Comparison of ENCODE assay signal across 8 cellular contexts in the genomic region with DNA sequence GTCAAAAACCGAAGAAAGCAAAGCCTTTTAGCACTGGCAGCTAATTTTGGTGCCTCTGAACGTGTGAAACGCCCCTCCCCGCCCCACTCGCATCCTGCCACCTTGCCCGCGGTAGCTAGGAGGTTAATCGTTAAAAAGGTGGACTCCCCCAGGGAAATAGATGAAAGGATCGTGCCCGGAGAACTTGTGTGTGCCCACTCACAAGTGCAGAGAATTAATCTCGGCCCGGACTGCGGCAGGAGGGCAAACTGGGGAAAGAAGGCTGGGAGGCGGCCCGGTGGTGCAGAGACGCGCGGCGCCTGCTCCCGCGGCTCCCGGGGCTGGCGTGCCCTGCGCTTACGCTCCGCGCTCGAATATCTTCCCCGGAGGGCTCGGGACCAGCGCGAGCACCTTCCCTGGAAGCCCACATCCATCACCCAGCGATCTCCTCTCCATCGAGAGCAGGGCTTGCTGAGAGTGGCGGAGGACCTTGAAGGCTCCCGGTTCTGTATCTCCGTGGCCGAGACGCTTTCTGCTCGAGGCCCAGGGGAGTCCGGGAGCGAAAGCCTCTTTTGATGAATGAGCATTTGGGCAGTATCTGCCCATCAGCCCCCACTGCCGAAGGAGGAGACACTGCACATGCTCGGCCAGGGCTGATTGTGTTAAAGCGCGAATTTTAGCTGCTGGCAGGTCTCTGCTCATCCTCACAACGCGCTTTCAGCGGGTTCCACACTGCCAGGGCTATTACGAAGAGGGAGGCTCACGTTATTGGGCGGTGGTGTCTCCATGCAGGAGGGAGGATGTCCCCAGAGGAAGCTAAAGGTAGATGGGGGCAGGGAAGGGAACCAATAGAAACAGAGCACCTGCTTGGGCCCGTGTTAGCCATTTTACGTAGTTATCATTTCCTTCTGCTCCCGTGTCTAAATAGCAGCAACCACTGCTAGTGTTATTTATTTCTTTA. TPM values are rescaled to one million over a fixed set of nuclear protein-coding genes. Genes with fewer than 3 reads are reported as not detected.
DNase-seq lines count a peak whose midpoint lies in the region; ATAC-seq and TF ChIP-seq lines count a peak whose summit lies in the region.

No MANE protein-coding gene starts in this region.

- H3K9me3 Mint-ChIP-seq in activated CD8-positive, alpha-beta memory T cell treated with anti-CD3 and anti-CD28 coated beads, Interleukin-2, amount 10 ng/mL, durations not matched to agents 7 days and 5 days (ENCODE audit: low read depth): no peaks in the 10 kb centered on the region
- H3K9me3 Mint-ChIP-seq in type B pancreatic cell: no peaks in the 10 kb centered on the region

- peaks cover 14 to 25% of the 10 kb centered on the region in 2 experiments for H3K4me1 ChIP-seq in HCT116 (ENCODE audit: control insufficient read depth in 1 of 2, insufficient read depth in 2 of 2, low read length in 2 of 2)
- H3K4me1 ChIP-seq in esophagus squamous epithelium: peaks cover 5 to 26% (median 11%) of the 10 kb centered on the region in 3 donors
- peaks cover 11% of the 10 kb centered on the region for H3K4me1 ChIP-seq in mucosa of stomach (ENCODE audit: control insufficient read depth, insufficient read depth, low read length)

- peak overlapping the region; percentile 79 for H3K27ac ChIP-seq in HCT116 (ENCODE audit: low read depth, low read length)
- peak overlapping the region; percentile 64 to 80 (median 69) for H3K27ac ChIP-seq in esophagus squamous epithelium

- H3K27me3 Mint-ChIP-seq in activated CD8-positive, alpha-beta memory T cell treated with anti-CD3 and anti-CD28 coated beads, Interleukin-2, amount 10 ng/mL, durations not matched to agents 7 days and 5 days: peaks cover 72% of the 10 kb centered on the region
- H3K27me3 Mint-ChIP-seq in type B pancreatic cell: peaks cover 42% of the 10 kb centered on the region

- intact Hi-C loops in HCT116 (cut with micrococcal nuclease) (no loop called here), esophagus squamous epithelium (cut with DNase I) (no loop called here)

- DNase-seq in GM12864 (ENCODE audit: low read depth): no peak
- DNase-seq in HCT116 (ENCODE audit: low read depth, low spot score): peak; percentile 18
- peak; percentile 95 for DNase-seq in NCI-H146 (lab: John Stamatoyannopoulos, UW)
- no peak for DNase-seq in activated CD8-positive, alpha-beta memory T cell treated with anti-CD3 and anti-CD28 coated beads, Interleukin-2, amount 10 ng/mL, durations not matched to agents 7 days and 5 days
- DNase-seq in esophagus squamous epithelium (lab: John Stamatoyannopoulos, UW): no peak
- DNase-seq in type B pancreatic cell (ENCODE audit: extremely low spot score, unreplicated experiment): peak; percentile 70
- no peak for DNase-seq in erythroblast (lab: John Stamatoyannopoulos, UW)

- BruUV-seq in HCT116 (replicated peaks; lab: Mats Ljungman, UMichigan): no TSS peak

- 5 to 19% methylated on average over 13 to 44 of the region's 55 CpGs for WGBS in esophagus squamous epithelium, 2 donors

- TF ChIP-seq RAD21 in HCT116 (IDR thresholded peaks at IDR 0.05; ENCODE audit: low read depth): no peak

- peaks cover 14% of the 10 kb centered on the region for H3K4me1 Mint-ChIP-seq in activated CD8-positive, alpha-beta memory T cell treated with anti-CD3 and anti-CD28 coated beads, Interleukin-2, amount 10 ng/mL, durations not matched to agents 7 days and 5 days
- H3K4me1 Mint-ChIP-seq in type B pancreatic cell (ENCODE audit: unreplicated experiment): peaks cover 15% of the 10 kb centered on the region

- peak overlapping the region; percentile 18 for H3K4me3 ChIP-seq in GM12864 (ENCODE audit: low read depth, low read length)
- H3K4me3 ChIP-seq in HCT116 (replicated peaks in 1 of 2; ENCODE audit: low read depth in 1 of 2, low read length in 2 of 2): peak overlapping the region; percentile 53 to 73
- peak overlapping the region; percentile 47 to 68 (median 56) for H3K4me3 ChIP-seq in esophagus squamous epithelium
- peak overlapping the region; percentile 81 for H3K4me3 ChIP-seq in mucosa of stomach (ENCODE audit: low read length)

- peak; percentile 64 for ATAC-seq in HCT116
- peak; percentile 71 for ATAC-seq in activated CD8-positive, alpha-beta memory T cell treated with anti-CD3 and anti-CD28 coated beads, Interleukin-2, amount 10 ng/mL, durations not matched to agents 7 days and 5 days

- H3K9me2 ChIP-seq in HCT116 (ENCODE audit: insufficient read depth): no peaks in the 10 kb centered on the region

- RAD21 ChIA-PET in HCT116 (lab: Charles Lee; ENCODE audit: low non-redundant PET in 1 of 2, low total read pairs in 2 of 2, uncharacterized antibody in 2 of 2, unreplicated experiment in 2 of 2): interaction anchor here in 1 of 2 experiments (0.6 kb wide), 1 partner anchor 22 kb away, joined by 3 read pairs; no protein-coding TSS in a partner anchor

- no peak for TF ChIP-seq CTCF in GM12864 (IDR thresholded peaks at IDR 0.05; ENCODE audit: low read depth, low read length, missing control alignments)
- TF ChIP-seq CTCF in HCT116 (IDR thresholded peaks at IDR 0.05 in 2 of 3, conservative IDR thresholded peaks at IDR 0.05 in 1 of 3; ENCODE audit: borderline replicate concordance in 1 of 3, insufficient read depth in 1 of 3, low read depth in 2 of 3, low read length in 2 of 3): no peak
- TF ChIP-seq CTCF in esophagus squamous epithelium (IDR thresholded peaks at IDR 0.05): no peak
- no peak for TF ChIP-seq CTCF in type B pancreatic cell (conservative IDR thresholded peaks at IDR 0.05)

- peak overlapping the region; percentile 60 for H3K4me3 Mint-ChIP-seq in activated CD8-positive, alpha-beta memory T cell treated with anti-CD3 and anti-CD28 coated beads, Interleukin-2, amount 10 ng/mL, durations not matched to agents 7 days and 5 days
- peak overlapping the region; percentile 93 for H3K4me3 Mint-ChIP-seq in type B pancreatic cell

- H3K27me3 ChIP-seq in HCT116 (ENCODE audit: insufficient read depth, low read length): no peaks in the 10 kb centered on the region
- H3K27me3 ChIP-seq in esophagus squamous epithelium: peaks cover 0 to 40% (median 0%) of the 10 kb centered on the region in 4 donors
- no peaks in the 10 kb centered on the region for H3K27me3 ChIP-seq in mucosa of stomach (ENCODE audit: control insufficient read depth, insufficient read depth, low read length)

- CTCF ChIA-PET in HCT116 (lab: Charles Lee): no interaction called here
- CTCF ChIA-PET in activated CD8-positive, alpha-beta memory T cell treated with anti-CD3 and anti-CD28 coated beads, Interleukin-2, amount 10 ng/mL, durations not matched to agents 7 days and 5 days (lab: Charles Lee): interaction anchor here (0.9 to 1.0 kb wide), 2 partner anchors 12 to 36 kb away, joined by 3 read pairs; no protein-coding TSS in a partner anchor

- TF ChIP-seq POLR2A in HCT116 (IDR thresholded peaks at IDR 0.05; ENCODE audit: borderline replicate concordance, extremely low read depth, insufficient read depth, insufficient read length) (no peak), esophagus squamous epithelium (IDR thresholded peaks at IDR 0.05) (no peak), erythroblast (IDR thresholded peaks at IDR 0.05; ENCODE audit: low read length) (no peak)

- H3K9ac ChIP-seq in HCT116 (ENCODE audit: low read length) (peak overlapping the region; percentile 35), mucosa of stomach (ENCODE audit: low read length) (peak overlapping the region; percentile 89)

- H3K27ac Mint-ChIP-seq in activated CD8-positive, alpha-beta memory T cell treated with anti-CD3 and anti-CD28 coated beads, Interleukin-2, amount 10 ng/mL, durations not matched to agents 7 days and 5 days: no peak overlapping the region
- H3K27ac Mint-ChIP-seq in type B pancreatic cell: peak overlapping the region; percentile 92

- H2AFZ ChIP-seq in HCT116 (ENCODE audit: low read depth, low read length, poor library complexity, severe bottlenecking): peak overlapping the region; percentile 89

- H3K9me3 ChIP-seq in HCT116 (ENCODE audit: control insufficient read depth in 1 of 2, insufficient read depth in 1 of 2, low read depth in 1 of 2, low read length in 2 of 2): no peaks in the 10 kb centered on the region
- no peaks in the 10 kb centered on the region for H3K9me3 ChIP-seq in esophagus squamous epithelium
- H3K9me3 ChIP-seq in mucosa of stomach (ENCODE audit: control insufficient read depth, low read length): no peaks in the 10 kb centered on the region

- no peaks in the 10 kb centered on the region for H3K36me3 Mint-ChIP-seq in activated CD8-positive, alpha-beta memory T cell treated with anti-CD3 and anti-CD28 coated beads, Interleukin-2, amount 10 ng/mL, durations not matched to agents 7 days and 5 days
- no peaks in the 10 kb centered on the region for H3K36me3 Mint-ChIP-seq in type B pancreatic cell

- H3K4me2 ChIP-seq in HCT116 (ENCODE audit: low read length): peak overlapping the region; percentile 94

- no peaks in the 10 kb centered on the region for H4K20me1 ChIP-seq in HCT116 (ENCODE audit: insufficient read depth)

- POLR2A ChIA-PET in HCT116 (lab: Charles Lee): interaction anchor here (1.6 kb wide), 1 partner anchor 11 kb away, joined by 5 read pairs; no protein-coding TSS in a partner anchor

- H3K79me2 ChIP-seq in HCT116 (ENCODE audit: insufficient read depth, low read length): no peaks in the 10 kb centered on the region

- H3K36me3 ChIP-seq in HCT116 (ENCODE audit: control insufficient read depth in 1 of 2, insufficient read depth in 2 of 2, low read length in 2 of 2) (no peaks in the 10 kb centered on the region), esophagus squamous epithelium (no peaks in the 10 kb centered on the region), mucosa of stomach (ENCODE audit: control insufficient read depth, insufficient read depth, low read length) (no peaks in the 10 kb centered on the region)

TF ChIP-seq in HCT116, 20 proteins besides CTCF, POLR2A, EP300 and RAD21 (continues in another document):
- TF ChIP-seq JUND (IDR thresholded peaks at IDR 0.05) (no peak), TCF7L2 (IDR thresholded peaks at IDR 0.05; ENCODE audit: borderline replicate concordance, extremely low read depth, insufficient read depth, insufficient read length) (no peak), CEBPB (IDR thresholded peaks at IDR 0.05; ENCODE audit: low read depth) (no peak), SIN3A (IDR thresholded peaks at IDR 0.05; ENCODE audit: low read depth) (no peak), MAX (IDR thresholded peaks at IDR 0.05) (peak; percentile 62), YY1 (IDR thresholded peaks at IDR 0.05; ENCODE audit: extremely low read depth, insufficient replicate concordance, low read depth, low read length) (no peak)

RNA-seq across cellular contexts. Expression of gene SPTSSB, which starts 1.3 kb away (rescaled TPM):
- 2.9 TPM for total RNA-seq in HCT116 (2021; ENCODE audit: unreplicated experiment)
- 2.3 and 3.5 TPM in 2 replicates for polyA plus RNA-seq in HCT116 (2012)
- total RNA-seq in activated CD8-positive, alpha-beta memory T cell treated with anti-CD3 and anti-CD28 coated beads, Interleukin-2, amount 10 ng/mL, durations not matched to agents 7 days and 5 days: not detected
- 1 to 10 TPM; 2.4 to 4.8 (median 3.9) TPM for total RNA-seq in esophagus squamous epithelium
- total RNA-seq in type B pancreatic cell (ENCODE audit: low replicate concordance): 28.8 and 69.1 TPM in 2 replicates

Comparison
In these comparisons a context has a peak if more than half of its experiments do, and no peak if none do; other contexts are left out.
1. DNase-seq: peak in HCT116 (single experiment), NCI-H146 (single experiment) and type B pancreatic cell (single experiment); none in GM12864 (single experiment), activated CD8-positive, alpha-beta memory T cell treated with anti-CD3 and anti-CD28 coated beads, Interleukin-2, amount 10 ng/mL, durations not matched to agents 7 days and 5 days (single experiment), esophagus squamous epithelium (single experiment) and erythroblast (0 of 2).
2. H3K4me3 ChIP-seq: peak in every context shown above with its lines; median percentile 81 in mucosa of stomach; 63 in HCT116; 56 in esophagus squamous epithelium; 18 in GM12864.